ENCODE assay signal across 1 cellular context in genomic region chr17:7856840-7857723, GRCh38.
A peak's percentile ranks its signal among the peaks of the same experiment; 100 is the strongest.
TF ChIP-seq lines count a peak whose summit lies in the region.

Gene NAA38, minus strand, starts transcription at chr17:7857559. Its CDS starts 96 bp downstream, at chr17:7857463.

TF ChIP-seq in HepG2, 621 proteins besides CTCF, POLR2A, EP300 and RAD21 (continued from another document and continues in another):
- TF ChIP-seq PHF21A (CRISPR knock-in tag; IDR thresholded peaks at IDR 0.05) (peak; percentile 1; the same call in 1 of the 2 replicates), BRF2 (CRISPR knock-in tag; IDR thresholded peaks at IDR 0.05) (no peak), DNMT3B (CRISPR knock-in tag; conservative IDR thresholded peaks at IDR 0.05) (no peak), ZNF20 (CRISPR knock-in tag; IDR thresholded peaks at IDR 0.05) (no peak), GABPB1 (CRISPR knock-in tag; IDR thresholded peaks at IDR 0.05) (peak; percentile 91), ZNF281 (CRISPR knock-in tag; IDR thresholded peaks at IDR 0.05; ENCODE audit: borderline replicate concordance) (peak; percentile 88; the same call in 1 of the 2 replicates), DMAP1 (CRISPR knock-in tag; IDR thresholded peaks at IDR 0.05) (no peak), ZNF777 (CRISPR knock-in tag; IDR thresholded peaks at IDR 0.05) (peak; percentile 90), ZNF225 (CRISPR knock-in tag; IDR thresholded peaks at IDR 0.05) (no peak; the same call in 1 of the 2 replicates), ZNF563 (CRISPR knock-in tag; IDR thresholded peaks at IDR 0.05) (peak; percentile 27; the same call in 1 of the 2 replicates), ZNF296 (CRISPR knock-in tag; conservative IDR thresholded peaks at IDR 0.05) (no peak), ZNF660 (CRISPR knock-in tag; IDR thresholded peaks at IDR 0.05; ENCODE audit: borderline replicate concordance, low read depth) (no peak), ZNF138 (CRISPR knock-in tag; IDR thresholded peaks at IDR 0.05; ENCODE audit: low read depth) (no peak), DPF2 (CRISPR knock-in tag; IDR thresholded peaks at IDR 0.05; ENCODE audit: borderline replicate concordance, low read depth) (0 out of 2 replicates have a peak, but pooled peaks have one; percentile 16), RFX5 (IDR thresholded peaks at IDR 0.05; ENCODE audit: low read depth, low read length) (peak; percentile 33; the same call in 1 of the 2 replicates), ZNF770 (CRISPR knock-in tag; IDR thresholded peaks at IDR 0.05) (no peak), SP140L (CRISPR knock-in tag; IDR thresholded peaks at IDR 0.05; ENCODE audit: borderline replicate concordance) (no peak), ZNF766 (CRISPR knock-in tag; IDR thresholded peaks at IDR 0.05; ENCODE audit: borderline replicate concordance) (peak; percentile 44; the same call in 1 of the 2 replicates), KMT2A (CRISPR knock-in tag; IDR thresholded peaks at IDR 0.05) (peak; percentile 43; the same call in 1 of the 2 replicates), ZNF672 (CRISPR knock-in tag; IDR thresholded peaks at IDR 0.05) (no peak), MATR3 (CRISPR knock-in tag; IDR thresholded peaks at IDR 0.05) (no peak), HMG20B (CRISPR knock-in tag; conservative IDR thresholded peaks at IDR 0.05) (no peak), THAP11 (CRISPR knock-in tag; IDR thresholded peaks at IDR 0.05) (peak; percentile 96), STAG1 (CRISPR knock-in tag; IDR thresholded peaks at IDR 0.05) (peak; percentile 77), KLF11 (CRISPR knock-in tag; IDR thresholded peaks at IDR 0.05) (no peak), FOXP1 (IDR thresholded peaks at IDR 0.05) (no peak), FOXP1 (CRISPR knock-in tag; IDR thresholded peaks at IDR 0.05) (no peak), ZNF367 (CRISPR knock-in tag; IDR thresholded peaks at IDR 0.05; ENCODE audit: borderline replicate concordance) (0 out of 2 replicates have a peak, but pooled peaks have one; percentile 28), ZNF430 (CRISPR knock-in tag; IDR thresholded peaks at IDR 0.05) (peak; percentile 18; the same call in 1 of the 2 replicates), CCAR2 (optimal IDR thresholded peaks at IDR 0.05; ENCODE audit: low read depth, low read length) (no peak), ASH2L (IDR thresholded peaks at IDR 0.05; ENCODE audit: insufficient read length, low read depth, low read length) (no peak), MEF2D (CRISPR knock-in tag; IDR thresholded peaks at IDR 0.05) (peak; percentile 54; the same call in 1 of the 2 replicates), POGK (CRISPR knock-in tag; conservative IDR thresholded peaks at IDR 0.05) (peak; percentile 59; the same call in 1 of the 2 replicates), NFIB (CRISPR knock-in tag; IDR thresholded peaks at IDR 0.05; ENCODE audit: borderline replicate concordance) (no peak), AGO2 (optimal IDR thresholded peaks at IDR 0.05; ENCODE audit: low read depth, low read length) (peak; percentile 88), SP5 (CRISPR knock-in tag; IDR thresholded peaks at IDR 0.05; ENCODE audit: borderline replicate concordance, low read depth) (no peak), ZNF331 (CRISPR knock-in tag; IDR thresholded peaks at IDR 0.05) (peak; percentile 66; the same call in 1 of the 2 replicates), CBX2 (IDR thresholded peaks at IDR 0.05; ENCODE audit: low read depth, low read length) (no peak), CBX2 (CRISPR knock-in tag; IDR thresholded peaks at IDR 0.05; ENCODE audit: low read depth) (no peak), ZEB1 (IDR thresholded peaks at IDR 0.05; ENCODE audit: insufficient replicate concordance, low read depth) (peak; percentile 17), ZNF772 (CRISPR knock-in tag; IDR thresholded peaks at IDR 0.05) (peak; percentile 32; the same call in 1 of the 2 replicates), HOXA9 (CRISPR knock-in tag; IDR thresholded peaks at IDR 0.05; ENCODE audit: borderline replicate concordance) (no peak)
- TF ChIP-seq, protein P1, sequence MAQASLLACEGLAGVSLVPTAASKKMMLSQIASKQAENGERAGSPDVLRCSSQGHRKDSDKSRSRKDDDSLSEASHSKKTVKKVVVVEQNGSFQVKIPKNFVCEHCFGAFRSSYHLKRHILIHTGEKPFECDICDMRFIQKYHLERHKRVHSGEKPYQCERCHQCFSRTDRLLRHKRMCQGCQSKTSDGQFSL (CRISPR knock-in tag; IDR thresholded peaks at IDR 0.05), result no peak
- TF ChIP-seq, protein P2, sequence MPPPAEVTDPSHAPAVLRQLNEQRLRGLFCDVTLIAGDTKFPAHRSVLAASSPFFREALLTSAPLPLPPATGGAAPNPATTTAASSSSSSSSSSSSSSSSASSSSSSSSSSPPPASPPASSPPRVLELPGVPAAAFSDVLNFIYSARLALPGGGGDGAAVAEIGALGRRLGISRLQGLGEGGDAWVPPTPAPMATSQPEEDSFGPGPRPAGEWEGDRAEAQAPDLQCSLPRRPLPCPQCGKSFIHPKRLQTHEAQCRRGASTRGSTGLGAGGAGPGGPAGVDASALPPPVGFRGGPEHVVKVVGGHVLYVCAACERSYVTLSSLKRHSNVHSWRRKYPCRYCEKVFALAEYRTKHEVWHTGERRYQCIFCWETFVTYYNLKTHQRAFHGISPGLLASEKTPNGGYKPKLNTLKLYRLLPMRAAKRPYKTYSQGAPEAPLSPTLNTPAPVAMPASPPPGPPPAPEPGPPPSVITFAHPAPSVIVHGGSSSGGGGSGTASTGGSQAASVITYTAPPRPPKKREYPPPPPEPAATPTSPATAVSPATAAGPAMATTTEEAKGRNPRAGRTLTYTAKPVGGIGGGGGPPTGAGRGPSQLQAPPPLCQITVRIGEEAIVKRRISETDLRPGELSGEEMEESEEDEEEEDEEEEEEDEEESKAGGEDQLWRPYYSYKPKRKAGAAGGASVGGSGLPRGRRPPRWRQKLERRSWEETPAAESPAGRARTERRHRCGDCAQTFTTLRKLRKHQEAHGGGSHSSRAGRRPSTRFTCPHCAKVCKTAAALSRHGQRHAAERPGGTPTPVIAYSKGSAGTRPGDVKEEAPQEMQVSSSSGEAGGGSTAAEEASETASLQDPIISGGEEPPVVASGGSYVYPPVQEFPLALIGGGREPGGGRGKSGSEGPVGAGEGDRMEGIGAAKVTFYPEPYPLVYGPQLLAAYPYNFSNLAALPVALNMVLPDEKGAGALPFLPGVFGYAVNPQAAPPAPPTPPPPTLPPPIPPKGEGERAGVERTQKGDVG (CRISPR knock-in tag; IDR thresholded peaks at IDR 0.05; ENCODE audit: borderline replicate concordance), result no peak
- TF ChIP-seq, protein P3, sequence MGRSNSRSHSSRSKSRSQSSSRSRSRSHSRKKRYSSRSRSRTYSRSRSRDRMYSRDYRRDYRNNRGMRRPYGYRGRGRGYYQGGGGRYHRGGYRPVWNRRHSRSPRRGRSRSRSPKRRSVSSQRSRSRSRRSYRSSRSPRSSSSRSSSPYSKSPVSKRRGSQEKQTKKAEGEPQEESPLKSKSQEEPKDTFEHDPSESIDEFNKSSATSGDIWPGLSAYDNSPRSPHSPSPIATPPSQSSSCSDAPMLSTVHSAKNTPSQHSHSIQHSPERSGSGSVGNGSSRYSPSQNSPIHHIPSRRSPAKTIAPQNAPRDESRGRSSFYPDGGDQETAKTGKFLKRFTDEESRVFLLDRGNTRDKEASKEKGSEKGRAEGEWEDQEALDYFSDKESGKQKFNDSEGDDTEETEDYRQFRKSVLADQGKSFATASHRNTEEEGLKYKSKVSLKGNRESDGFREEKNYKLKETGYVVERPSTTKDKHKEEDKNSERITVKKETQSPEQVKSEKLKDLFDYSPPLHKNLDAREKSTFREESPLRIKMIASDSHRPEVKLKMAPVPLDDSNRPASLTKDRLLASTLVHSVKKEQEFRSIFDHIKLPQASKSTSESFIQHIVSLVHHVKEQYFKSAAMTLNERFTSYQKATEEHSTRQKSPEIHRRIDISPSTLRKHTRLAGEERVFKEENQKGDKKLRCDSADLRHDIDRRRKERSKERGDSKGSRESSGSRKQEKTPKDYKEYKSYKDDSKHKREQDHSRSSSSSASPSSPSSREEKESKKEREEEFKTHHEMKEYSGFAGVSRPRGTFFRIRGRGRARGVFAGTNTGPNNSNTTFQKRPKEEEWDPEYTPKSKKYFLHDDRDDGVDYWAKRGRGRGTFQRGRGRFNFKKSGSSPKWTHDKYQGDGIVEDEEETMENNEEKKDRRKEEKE (IDR thresholded peaks at IDR 0.05), result no peak
- TF ChIP-seq, protein P4, sequence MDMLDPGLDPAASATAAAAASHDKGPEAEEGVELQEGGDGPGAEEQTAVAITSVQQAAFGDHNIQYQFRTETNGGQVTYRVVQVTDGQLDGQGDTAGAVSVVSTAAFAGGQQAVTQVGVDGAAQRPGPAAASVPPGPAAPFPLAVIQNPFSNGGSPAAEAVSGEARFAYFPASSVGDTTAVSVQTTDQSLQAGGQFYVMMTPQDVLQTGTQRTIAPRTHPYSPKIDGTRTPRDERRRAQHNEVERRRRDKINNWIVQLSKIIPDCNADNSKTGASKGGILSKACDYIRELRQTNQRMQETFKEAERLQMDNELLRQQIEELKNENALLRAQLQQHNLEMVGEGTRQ (IDR thresholded peaks at IDR 0.05; ENCODE audit: low read depth, low read length), result no peak
- TF ChIP-seq, protein P4 (CRISPR knock-in tag; IDR thresholded peaks at IDR 0.05; ENCODE audit: borderline replicate concordance), result no peak
- TF ChIP-seq, protein P5, sequence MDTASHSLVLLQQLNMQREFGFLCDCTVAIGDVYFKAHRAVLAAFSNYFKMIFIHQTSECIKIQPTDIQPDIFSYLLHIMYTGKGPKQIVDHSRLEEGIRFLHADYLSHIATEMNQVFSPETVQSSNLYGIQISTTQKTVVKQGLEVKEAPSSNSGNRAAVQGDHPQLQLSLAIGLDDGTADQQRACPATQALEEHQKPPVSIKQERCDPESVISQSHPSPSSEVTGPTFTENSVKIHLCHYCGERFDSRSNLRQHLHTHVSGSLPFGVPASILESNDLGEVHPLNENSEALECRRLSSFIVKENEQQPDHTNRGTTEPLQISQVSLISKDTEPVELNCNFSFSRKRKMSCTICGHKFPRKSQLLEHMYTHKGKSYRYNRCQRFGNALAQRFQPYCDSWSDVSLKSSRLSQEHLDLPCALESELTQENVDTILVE (CRISPR knock-in tag; IDR thresholded peaks at IDR 0.05), result 0 out of 2 replicates have a peak, but pooled peaks have one; percentile 61
